In genomic region chr4:10093273-10093621, GRCh38 we compare ENCODE assay signal across 1 cellular context.
TF ChIP-seq lines count a peak whose summit lies in the region.

No MANE protein-coding gene starts in this region.

TF ChIP-seq in H1, 55 proteins besides CTCF, POLR2A, EP300 and RAD21:
- no peak for TF ChIP-seq ATF3 (IDR thresholded peaks at IDR 0.05; ENCODE audit: insufficient read depth, low read depth, low read length)
- no peak for TF ChIP-seq TCF12 (IDR thresholded peaks at IDR 0.05; ENCODE audit: low read depth, low read length)
- no peak for TF ChIP-seq CBX5 (IDR thresholded peaks at IDR 0.05; ENCODE audit: low read depth, low read length)
- TF ChIP-seq JUN (IDR thresholded peaks at IDR 0.05; ENCODE audit: low read depth, low read length), result no peak
- no peak for TF ChIP-seq NRF1 (IDR thresholded peaks at IDR 0.05; ENCODE audit: low read depth, low read length)
- TF ChIP-seq, protein P1, sequence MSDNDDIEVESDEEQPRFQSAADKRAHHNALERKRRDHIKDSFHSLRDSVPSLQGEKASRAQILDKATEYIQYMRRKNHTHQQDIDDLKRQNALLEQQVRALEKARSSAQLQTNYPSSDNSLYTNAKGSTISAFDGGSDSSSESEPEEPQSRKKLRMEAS (IDR thresholded peaks at IDR 0.05), result no peak
- no peak for TF ChIP-seq JUND (IDR thresholded peaks at IDR 0.05; ENCODE audit: low read length)
- TF ChIP-seq, protein P2, sequence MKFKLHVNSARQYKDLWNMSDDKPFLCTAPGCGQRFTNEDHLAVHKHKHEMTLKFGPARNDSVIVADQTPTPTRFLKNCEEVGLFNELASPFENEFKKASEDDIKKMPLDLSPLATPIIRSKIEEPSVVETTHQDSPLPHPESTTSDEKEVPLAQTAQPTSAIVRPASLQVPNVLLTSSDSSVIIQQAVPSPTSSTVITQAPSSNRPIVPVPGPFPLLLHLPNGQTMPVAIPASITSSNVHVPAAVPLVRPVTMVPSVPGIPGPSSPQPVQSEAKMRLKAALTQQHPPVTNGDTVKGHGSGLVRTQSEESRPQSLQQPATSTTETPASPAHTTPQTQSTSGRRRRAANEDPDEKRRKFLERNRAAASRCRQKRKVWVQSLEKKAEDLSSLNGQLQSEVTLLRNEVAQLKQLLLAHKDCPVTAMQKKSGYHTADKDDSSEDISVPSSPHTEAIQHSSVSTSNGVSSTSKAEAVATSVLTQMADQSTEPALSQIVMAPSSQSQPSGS (IDR thresholded peaks at IDR 0.05; ENCODE audit: low read length), result no peak
- TF ChIP-seq POLR2AphosphoS5 (IDR thresholded peaks at IDR 0.05; ENCODE audit: low read depth, low read length), result no peak
- TF ChIP-seq EZH2 (IDR thresholded peaks at IDR 0.05; ENCODE audit: low read depth, low read length, severe bottlenecking), result no peak
- TF ChIP-seq RXRA (IDR thresholded peaks at IDR 0.05; ENCODE audit: insufficient read depth, low read depth, low read length), result no peak
- TF ChIP-seq SUZ12 (IDR thresholded peaks at IDR 0.05; ENCODE audit: low read length), result no peak
- TF ChIP-seq MAFK (IDR thresholded peaks at IDR 0.05; ENCODE audit: low read depth, low read length), result no peak
- TF ChIP-seq FOSL1 (IDR thresholded peaks at IDR 0.05; ENCODE audit: insufficient read depth, low read depth, low read length), result no peak
